9 cellular contexts compared by ENCODE assay signal in genomic region chr16:11354733-11355574, GRCh38.
DNase-seq lines count a peak whose midpoint lies in the region; ATAC-seq and FAIRE-seq lines count a peak whose summit lies in the region.
"Had no signal": no experiment of that assay in that cellular context is flagged by ENCODE, and none has a peak within 500 bp of the region (broad histone marks: within the 10 kb centered on the region; RNA-seq: fewer than 3 reads in every experiment).

No MANE protein-coding gene starts in this region.

- ATAC-seq in HG03520 (IDR thresholded peaks at IDR 0.05; ENCODE audit: unreplicated experiment), result peak; percentile 49
- ATAC-seq: A549 had no signal

- DNase-seq in SIG-M5 treated with dmso at 0.1 percent for 504 hours (lab: John Stamatoyannopoulos, UW; ENCODE audit: unreplicated experiment) (peak; percentile 52), SIG-M5 (lab: John Stamatoyannopoulos, UW) (no peak), fibroblast of the conjunctiva (ENCODE audit: low read depth) (peak; percentile 37), EL (no peak), urothelium cell line (ENCODE audit: low spot score) (no peak)
- DNase-seq in activated CD4-positive, alpha-beta T cell treated with anti-CD3 and anti-CD28 coated beads, Interleukin-2, amount 50 U/mL, for 4 hours, result peak; percentile 71 to 72
- peak; percentile 86 for DNase-seq in stimulated activated CD8-positive, alpha-beta memory T cell treated with anti-CD3 and anti-CD28 coated beads, Interleukin-4, amount 100 ng/mL, for 48 hours

- FAIRE-seq in urothelium cell line (lab: Jason Lieb, UNC), result no peak
- FAIRE-seq: A549 had no signal

Comparison
In these comparisons a context has a peak if more than half of its experiments do, and no peak if none do; other contexts are left out.
1. DNase-seq: peak in SIG-M5 treated with dmso at 0.1 percent for 504 hours (single experiment), activated CD4-positive, alpha-beta T cell treated with anti-CD3 and anti-CD28 coated beads, Interleukin-2, amount 50 U/mL, for 4 hours (2 of 2), fibroblast of the conjunctiva (single experiment) and stimulated activated CD8-positive, alpha-beta memory T cell treated with anti-CD3 and anti-CD28 coated beads, Interleukin-4, amount 100 ng/mL, for 48 hours (single experiment); none in SIG-M5 (single experiment), EL (single experiment) and urothelium cell line (single experiment).